Comparison of ENCODE assay signal across 21 cellular contexts in genomic region chr21:20266369-20266710, GRCh38.
DNase-seq lines count a peak whose midpoint lies in the region; ATAC-seq, FAIRE-seq and TF ChIP-seq lines count a peak whose summit lies in the region.
"Had no signal": no experiment of that assay in that cellular context is flagged by ENCODE, and none has a peak within 500 bp of the region (broad histone marks: within the 10 kb centered on the region; RNA-seq: fewer than 3 reads in every experiment).

No MANE protein-coding gene starts in this region.

- no peaks in the 10 kb centered on the region for H4K20me1 ChIP-seq in K562 (replicated peaks; ENCODE audit: control insufficient read depth, insufficient read depth, low read length)
- H4K20me1 ChIP-seq in hepatocyte (ENCODE audit: insufficient read depth, poor library complexity, severe bottlenecking), result no peaks in the 10 kb centered on the region
- H4K20me1 ChIP-seq: BLaER1 treated with 17β-estradiol and CSF1 and Interleukin-3, amounts not matched to agents 10 nM and 100 nM had no signal

- H3K27me3 ChIP-seq in K562 (ENCODE audit: control insufficient read depth in 2 of 2, insufficient read depth in 2 of 2, low read length in 2 of 2) (no peaks in the 10 kb centered on the region), hepatocyte (no peaks in the 10 kb centered on the region), vagina (no peaks in the 10 kb centered on the region)
- H3K27me3 ChIP-seq: BLaER1 treated with 17β-estradiol and CSF1 and Interleukin-3, amounts not matched to agents 10 nM and 100 nM had no signal

- no peaks in the 10 kb centered on the region for H3K9me2 ChIP-seq in hepatocyte (replicated peaks; ENCODE audit: insufficient read depth)

- no peak overlapping the region; the same call in 1 of the 2 replicates for H3K4me2 ChIP-seq in K562 (ENCODE audit: insufficient read depth, low read length)
- no peak overlapping the region for H3K4me2 ChIP-seq in hepatocyte
- H3K4me2 ChIP-seq: A549; BLaER1 treated with 17β-estradiol and CSF1 and Interleukin-3, amounts not matched to agents 10 nM and 100 nM had no signal

- H3K36me3 ChIP-seq in K562 (ENCODE audit: control insufficient read depth, insufficient read depth, low read length), result no peaks in the 10 kb centered on the region; the same call in 2 of the 3 replicates
- H3K36me3 ChIP-seq in hepatocyte (replicated peaks; ENCODE audit: insufficient read depth, low read depth), result no peaks in the 10 kb centered on the region
- H3K36me3 ChIP-seq in mucosa of descending colon (ENCODE audit: low read depth), result no peaks in the 10 kb centered on the region
- H3K36me3 ChIP-seq in vagina, result no peaks in the 10 kb centered on the region
- H3K36me3 ChIP-seq: BLaER1 treated with 17β-estradiol and CSF1 and Interleukin-3, amounts not matched to agents 10 nM and 100 nM had no signal

- H3K79me2 ChIP-seq in K562 (ENCODE audit: control insufficient read depth, insufficient read depth, low read length), result no peaks in the 10 kb centered on the region
- no peaks in the 10 kb centered on the region for H3K79me2 ChIP-seq in hepatocyte

- H3K4me1 Mint-ChIP-seq in effector memory CD8-positive, alpha-beta T cell (ENCODE audit: low read depth in 2 of 2), result no peaks in the 10 kb centered on the region
- H3K4me1 Mint-ChIP-seq: B cell had no signal

- H3K9me3 Mint-ChIP-seq in effector memory CD8-positive, alpha-beta T cell, result peaks cover 0 to 3% of the 10 kb centered on the region in 2 donors
- H3K9me3 Mint-ChIP-seq: CD4-positive, alpha-beta T cell had no signal

- H3K27ac Mint-ChIP-seq in effector memory CD8-positive, alpha-beta T cell, result no peak overlapping the region
- H3K27ac Mint-ChIP-seq: B cell; CD4-positive, alpha-beta T cell; CD8-positive, alpha-beta T cell had no signal

- H2AFZ ChIP-seq in K562 (ENCODE audit: low read depth, low read length), result peak overlapping the region; percentile 83
- no peak overlapping the region for H2AFZ ChIP-seq in hepatocyte

- 21% methylated on average over 3 of the region's 3 CpGs for WGBS in K562 (ENCODE audit: insufficient coverage, low coverage, missing lambda C conversion rate)
- 62% methylated on average over 3 of the region's 3 CpGs for WGBS in hepatocyte (ENCODE audit: low lambda C conversion rate, missing lambda C conversion rate)

- in situ Hi-C loops in K562 (cut with MboI), result no loop called here

- no peak for TF ChIP-seq RAD21 in K562 (CRISPR knock-in tag; conservative IDR thresholded peaks at IDR 0.05 in 1 of 2, IDR thresholded peaks at IDR 0.05 in 1 of 2)

- no peaks in the 10 kb centered on the region for H3K36me3 Mint-ChIP-seq in effector memory CD8-positive, alpha-beta T cell (ENCODE audit: insufficient read depth)
- H3K36me3 Mint-ChIP-seq: CD8-positive, alpha-beta T cell had no signal

- no peak for TF ChIP-seq CTCF in K562 (IDR thresholded peaks at IDR 0.05 in 2 of 3, conservative IDR thresholded peaks at IDR 0.05 in 1 of 3; ENCODE audit: insufficient read depth in 2 of 3, low read depth in 1 of 3, low read length in 3 of 3)
- no peak for TF ChIP-seq CTCF in hepatocyte (IDR thresholded peaks at IDR 0.05; ENCODE audit: poor library complexity)
- no peak for TF ChIP-seq CTCF in mucosa of descending colon (IDR thresholded peaks at IDR 0.05)
- TF ChIP-seq CTCF in vagina (IDR thresholded peaks at IDR 0.05), result no peak

- FAIRE-seq in K562 (lab: Jason Lieb, UNC), result no peak
- FAIRE-seq: A549, D721Med, G401.6, GM12891, GM19239 had no signal

- no peak for TF ChIP-seq EP300 in K562 (IDR thresholded peaks at IDR 0.05; ENCODE audit: low read length)

- peak overlapping the region; percentile 53; the same call in 1 of the 3 replicates for H3K27ac ChIP-seq in K562 (ENCODE audit: extremely low read depth, low read depth, low read length)
- no peak overlapping the region for H3K27ac ChIP-seq in hepatocyte
- H3K27ac ChIP-seq in vagina, result no peak overlapping the region
- H3K27ac ChIP-seq: 22Rv1; A549; BLaER1 treated with 17β-estradiol and CSF1 and Interleukin-3, amounts not matched to agents 10 nM and 100 nM; C4-2B had no signal

- H3K9me1 ChIP-seq in K562 (ENCODE audit: control insufficient read depth, insufficient read depth, low read length), result no peaks in the 10 kb centered on the region

- no peak overlapping the region for H3K4me3 Mint-ChIP-seq in effector memory CD8-positive, alpha-beta T cell
- H3K4me3 Mint-ChIP-seq: B cell; CD4-positive, alpha-beta T cell; CD8-positive, alpha-beta T cell had no signal

- H3K4me1 ChIP-seq in K562 (replicated peaks in 1 of 2; ENCODE audit: control insufficient read depth in 2 of 2, insufficient read depth in 2 of 2, low read length in 2 of 2) (peaks cover 4 to 17% of the 10 kb centered on the region in 2 experiments; a peak in 3 of 5 replicates), hepatocyte (ENCODE audit: insufficient read depth) (no peaks in the 10 kb centered on the region), mucosa of descending colon (ENCODE audit: low read depth) (no peaks in the 10 kb centered on the region), vagina (no peaks in the 10 kb centered on the region)
- H3K4me1 ChIP-seq: A549; BLaER1 treated with 17β-estradiol and CSF1 and Interleukin-3, amounts not matched to agents 10 nM and 100 nM; Caco-2 had no signal

- POLR2A ChIA-PET in K562 (lab: Yijun Ruan, JAX), result interaction anchor here (1.1 kb wide), 1 partner anchor 9 kb away, joined by 3 read pairs; no protein-coding TSS in a partner anchor

- CTCF ChIA-PET in K562 (lab: Yijun Ruan, JAX; ENCODE audit: low intra/inter-chr PET ratio), result no interaction called here

- ATAC-seq in K562 (peak; percentile 74), mucosa of descending colon (peak; percentile 21)
- ATAC-seq in effector memory CD8-positive, alpha-beta T cell (replicated peaks), result no peak
- ATAC-seq: A549; CD8-positive, alpha-beta T cell had no signal

- TF ChIP-seq POLR2A in K562 (conservative IDR thresholded peaks at IDR 0.05) (no peak), vagina (IDR thresholded peaks at IDR 0.05) (no peak)

- DNase-seq in K562 (ENCODE audit: extremely low read depth in 1 of 4, low spot score in 3 of 4) (peak in 1 of 4 experiments; percentile 22), hepatocyte (ENCODE audit: low spot score) (peak; percentile 6), mucosa of descending colon (no peak), vagina (ENCODE audit: extremely low spot score in 2 of 2) (no peak)
- no peak for DNase-seq in effector memory CD8-positive, alpha-beta T cell
- DNase-seq: AML-193; Caco-2; Calu3; CD4-positive, alpha-beta T cell; CD8-positive, alpha-beta T cell; DMS79 treated with DMSO at 0.1 percent for 48 hours; GF-D8 had no signal

- H3K4me3 ChIP-seq in K562 (no peak overlapping the region), hepatocyte (no peak overlapping the region), mucosa of descending colon (no peak overlapping the region), vagina (no peak overlapping the region)
- H3K4me3 ChIP-seq: A549; BLaER1 treated with 17β-estradiol and CSF1 and Interleukin-3, amounts not matched to agents 10 nM and 100 nM had no signal

- no peak overlapping the region for H3K9ac ChIP-seq in K562 (ENCODE audit: insufficient read depth in 1 of 2, low read depth in 2 of 2, low read length in 2 of 2)
- H3K9ac ChIP-seq: BLaER1 treated with 17β-estradiol and CSF1 and Interleukin-3, amounts not matched to agents 10 nM and 100 nM had no signal

- H3K9me3 ChIP-seq in K562 (replicated peaks; ENCODE audit: control insufficient read depth, insufficient read depth, low read depth, low read length) (no peaks in the 10 kb centered on the region), hepatocyte (ENCODE audit: low read depth) (no peaks in the 10 kb centered on the region), mucosa of descending colon (no peaks in the 10 kb centered on the region), vagina (no peaks in the 10 kb centered on the region)
- H3K9me3 ChIP-seq: A549; BLaER1 treated with 17β-estradiol and CSF1 and Interleukin-3, amounts not matched to agents 10 nM and 100 nM had no signal

- intact Hi-C loops in K562 (cut with micrococcal nuclease) (no loop called here), mucosa of descending colon (cut with DNase I, micrococcal nuclease) (no loop called here), vagina (cut with DNase I) (no loop called here)

- no peaks in the 10 kb centered on the region for H3K27me3 Mint-ChIP-seq in effector memory CD8-positive, alpha-beta T cell
- H3K27me3 Mint-ChIP-seq: B cell; CD4-positive, alpha-beta T cell had no signal

- BruUV-seq in K562 (replicated peaks; lab: Mats Ljungman, UMichigan), result no TSS peak

TF ChIP-seq in K562, 482 proteins besides CTCF, POLR2A, EP300 and RAD21 (continues in another document):
- TF ChIP-seq, protein P1, sequence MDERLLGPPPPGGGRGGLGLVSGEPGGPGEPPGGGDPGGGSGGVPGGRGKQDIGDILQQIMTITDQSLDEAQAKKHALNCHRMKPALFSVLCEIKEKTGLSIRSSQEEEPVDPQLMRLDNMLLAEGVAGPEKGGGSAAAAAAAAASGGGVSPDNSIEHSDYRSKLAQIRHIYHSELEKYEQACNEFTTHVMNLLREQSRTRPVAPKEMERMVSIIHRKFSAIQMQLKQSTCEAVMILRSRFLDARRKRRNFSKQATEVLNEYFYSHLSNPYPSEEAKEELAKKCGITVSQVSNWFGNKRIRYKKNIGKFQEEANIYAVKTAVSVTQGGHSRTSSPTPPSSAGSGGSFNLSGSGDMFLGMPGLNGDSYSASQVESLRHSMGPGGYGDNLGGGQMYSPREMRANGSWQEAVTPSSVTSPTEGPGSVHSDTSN (CRISPR knock-in tag; IDR thresholded peaks at IDR 0.05; ENCODE audit: low read depth), result no peak
- TF ChIP-seq, protein P1 (tag; conservative IDR thresholded peaks at IDR 0.05; ENCODE audit: low read depth), result 0 out of 2 replicates have a peak, but pooled peaks have one; percentile 1
- TF ChIP-seq NRF1 (conservative IDR thresholded peaks at IDR 0.05 in 1 of 2, IDR thresholded peaks at IDR 0.05 in 1 of 2), result peak in 1 of 2 experiments; percentile 20; a peak in 1 of 4 replicates
